In genomic region chr11:33700425-33701271, GRCh38 we compare ENCODE assay signal across 8 cellular contexts. TPM values are rescaled to one million over a fixed set of nuclear protein-coding genes. Genes with fewer than 3 reads are reported as not detected.
DNase-seq lines count a peak whose midpoint lies in the region; ATAC-seq and TF ChIP-seq lines count a peak whose summit lies in the region.

Gene C11orf91 (minus strand): TSS chr11:33700826. CDS start chr11:33700740, 86 bp downstream.

- peak; percentile 86 for ATAC-seq in GM21723 (IDR thresholded peaks at IDR 0.05; ENCODE audit: unreplicated experiment)
- ATAC-seq in esophagus mucosa: peak; percentile 82

- no peaks in the 10 kb centered on the region for H3K27me3 ChIP-seq in muscle layer of colon (ENCODE audit: control insufficient read depth in 1 of 2, insufficient read depth in 2 of 2, low read length in 2 of 2)

- DNase-seq in DMS53 (lab: John Stamatoyannopoulos, UW) (peak; percentile 91), KBM-7 (peak; percentile 96)
- peak; percentile 92 to 95 for DNase-seq in activated T-cell treated with anti-CD3 and anti-CD28 coated beads, Interleukin-2, amount 50 U/mL, for 48 hours
- DNase-seq in stimulated activated CD8-positive, alpha-beta memory T cell treated with anti-CD3 and anti-CD28 coated beads, Interleukin-4, amount 100 ng/mL, for 48 hours: peak; percentile 98

- H3K36me3 ChIP-seq in muscle layer of colon (ENCODE audit: insufficient read depth, low read length): peaks cover 6% of the 10 kb centered on the region

- peaks cover 17% of the 10 kb centered on the region for H3K4me1 ChIP-seq in muscle layer of colon (ENCODE audit: insufficient read depth, low read length)

- in situ Hi-C loops in KBM-7 (cut with MboI; ENCODE audit: low pct_unique_long_range_greater_than_20kb, low sequenced_read_pairs): no loop called here

- no peaks in the 10 kb centered on the region for H3K9me3 ChIP-seq in muscle layer of colon (ENCODE audit: low read length)

- H3K27ac ChIP-seq in muscle layer of colon (ENCODE audit: low read depth, low read length): no peak within 1 kb of the TSS

- peak within 1 kb of the TSS; percentile 48 to 65 for H3K4me3 ChIP-seq in muscle layer of colon (ENCODE audit: low read depth in 1 of 2, low read length in 2 of 2)

- H3K9ac ChIP-seq in muscle layer of colon (ENCODE audit: low read length): peak within 1 kb of the TSS; percentile 54

TF ChIP-seq in PFSK-1, 5 proteins besides CTCF, POLR2A, EP300 and RAD21:
- TF ChIP-seq POLR2AphosphoS5 (IDR thresholded peaks at IDR 0.05; ENCODE audit: low read depth, low read length): peak; percentile 91
- TF ChIP-seq FOXP2 (optimal IDR thresholded peaks at IDR 0.05; ENCODE audit: borderline replicate concordance, extremely low read depth, extremely low read length, insufficient read depth): peak; percentile 84
- peak in 1 of 2 experiments; percentile 40; a peak in 1 of 4 replicates for TF ChIP-seq REST (IDR thresholded peaks at IDR 0.05; ENCODE audit: insufficient read depth in 1 of 2, low read depth in 2 of 2, low read length in 2 of 2)
- peak; percentile 73; the same call in 1 of the 2 replicates for TF ChIP-seq TAF1 (IDR thresholded peaks at IDR 0.05; ENCODE audit: borderline replicate concordance, insufficient read depth, low read length)
- TF ChIP-seq SIN3A (IDR thresholded peaks at IDR 0.05; ENCODE audit: borderline replicate concordance, insufficient read depth, low read length): peak; percentile 81; the same call in 1 of the 2 replicates

RNA-seq across cellular contexts. Expression of gene C11orf91, which starts in this region (rescaled TPM):
- polyA plus RNA-seq in PFSK-1 (2012; ENCODE audit: insufficient read length, low read depth): not detected
- 1.1 TPM for total RNA-seq in esophagus mucosa
